In the genomic region with DNA sequence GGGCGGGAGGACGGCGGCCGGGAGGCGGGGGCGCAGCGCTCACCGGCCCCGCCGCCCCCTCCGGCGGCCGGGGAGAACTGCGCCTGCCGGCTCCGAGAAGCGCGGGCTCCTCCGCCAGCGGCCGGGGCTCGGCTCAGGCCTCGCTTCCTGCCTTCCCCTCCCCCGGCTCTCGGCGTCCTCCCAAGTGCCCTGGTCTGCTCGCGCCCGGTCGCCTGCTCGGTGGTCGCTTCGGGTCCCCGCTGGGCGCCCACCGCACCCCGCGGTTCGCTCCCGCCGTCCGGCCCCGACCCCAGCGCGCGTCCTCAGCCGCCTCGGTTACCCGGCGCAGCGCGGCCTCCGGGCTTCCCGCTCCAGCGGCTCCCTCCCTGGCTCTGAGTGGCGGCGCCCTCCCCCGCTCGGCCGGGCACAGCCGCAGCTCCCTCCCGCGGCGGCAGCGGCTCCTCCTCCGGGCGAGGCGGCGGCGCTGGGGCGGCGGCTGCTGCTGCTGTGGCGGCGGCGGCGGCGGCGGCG, we compare ENCODE assay signal across 8 cellular contexts. TPM values are rescaled to one million over a fixed set of nuclear protein-coding genes. Genes with fewer than 3 reads are reported as not detected.
DNase-seq lines count a peak whose midpoint lies in the region; ATAC-seq, FAIRE-seq and TF ChIP-seq lines count a peak whose summit lies in the region.

No MANE protein-coding gene starts in this region.

- in situ Hi-C loops in GM12878 (cut with MboI): loop anchor here (25.0 kb wide), 1 partner anchor 293 kb away; a partner anchor contains a TSS

- no peak overlapping the region for H3K27ac Mint-ChIP-seq in immature natural killer cell

- H3K4me3 Mint-ChIP-seq in immature natural killer cell: peak overlapping the region in 2 of 5 donors; percentile 24 to 50

- DNase-seq in Daoy (ENCODE audit: low read depth) (peak; percentile 77), T-helper 2 cell (peak; percentile 44 to 87 (median 65)), GM12878 (ENCODE audit: low read depth, low spot score) (no peak), immature natural killer cell (peak; percentile 75 to 81 (median 79)), spleen (no peak)

- POLR2A ChIA-PET in GM12878 (lab: Charles Lee): interaction anchor here (0.6 to 1.9 kb wide), 5 partner anchors 9 to 812 kb away, joined by 3 to 6 read pairs (median 3); a partner anchor contains a TSS

- H3K36me3 Mint-ChIP-seq in immature natural killer cell: peaks cover 4 to 15% (median 6%) of the 10 kb centered on the region in 3 donors

- no peak overlapping the region for H3K4me2 ChIP-seq in GM12878 (ENCODE audit: control insufficient read depth, insufficient read depth)

- no peak for TF ChIP-seq EP300 in GM12878 (IDR thresholded peaks at IDR 0.05; ENCODE audit: borderline replicate concordance in 1 of 2, control insufficient read depth in 1 of 2, low read depth in 2 of 2, low read length in 2 of 2)

- BruUV-seq in GM12878 (replicated peaks; lab: Mats Ljungman, UMichigan): no TSS peak

- 0 out of 2 replicates have a peak, but pooled peaks have one; percentile 14 for TF ChIP-seq RAD21 in GM12878 (IDR thresholded peaks at IDR 0.05; ENCODE audit: insufficient read depth, low read depth, low read length)

- intact Hi-C loops in GM12878 (cut with micrococcal nuclease; ENCODE audit: unreplicated experiment) (loop anchor here (2.0 to 10.0 kb wide), 2 partner anchors 130 to 286 kb away; a partner anchor contains a TSS), spleen (cut with DNase I; ENCODE audit: low total_unique reads) (loop anchor here (2.0 kb wide), 1 partner anchor 106 kb away; a partner anchor contains a TSS)

- ATAC-seq in GM21367 (IDR thresholded peaks at IDR 0.05; ENCODE audit: unreplicated experiment) (peak; percentile 20), GM12878 (peak; percentile 39), GM18858 (IDR thresholded peaks at IDR 0.05; ENCODE audit: unreplicated experiment) (no peak)

- H3K27me3 ChIP-seq in HUES64 (ENCODE audit: insufficient read depth, low read length) (no peaks in the 10 kb centered on the region; the same call in 1 of the 2 replicates), GM12878 (replicated peaks in 1 of 2; ENCODE audit: control insufficient read depth in 2 of 2, insufficient read depth in 2 of 2, low read length in 1 of 2) (no peaks in the 10 kb centered on the region), spleen (replicated peaks in 1 of 7) (no peaks in the 10 kb centered on the region)

- no peaks in the 10 kb centered on the region for H4K20me1 ChIP-seq in GM12878 (ENCODE audit: control insufficient read depth, insufficient read depth)

- H3K79me2 ChIP-seq in GM12878 (ENCODE audit: control insufficient read depth, insufficient read depth, low read length): peaks cover 71% of the 10 kb centered on the region

- peak overlapping the region; percentile 98 for H3K9ac ChIP-seq in HUES64 (ENCODE audit: low read depth, low read length)
- H3K9ac ChIP-seq in GM12878 (ENCODE audit: control insufficient read depth, insufficient read depth, low read length): peak overlapping the region; percentile 74

- TF ChIP-seq CTCF in GM12878 (IDR thresholded peaks at IDR 0.05 in 2 of 3, conservative IDR thresholded peaks at IDR 0.05 in 1 of 3; ENCODE audit: control insufficient read depth in 2 of 3, extremely low read depth in 1 of 3, insufficient read depth in 1 of 3, low read depth in 3 of 3, low read length in 3 of 3) (peak; percentile 40 to 49 (median 46); a peak in 5 of 6 replicates), spleen (IDR thresholded peaks at IDR 0.05 in 8 of 11, conservative IDR thresholded peaks at IDR 0.05 in 3 of 11) (peak in 8 of 11 experiments; percentile 23 to 73 (median 58))

- no peak overlapping the region for H2AFZ ChIP-seq in GM12878 (ENCODE audit: control insufficient read depth, low read depth, low read length)

- FAIRE-seq in GM12878 (lab: Jason Lieb, UNC): no peak

- SMC1A ChIA-PET in GM12878 (lab: Charles Lee; ENCODE audit: uncharacterized antibody, unreplicated experiment): no interaction called here

- H3K4me1 Mint-ChIP-seq in immature natural killer cell: peaks cover 37 to 43% of the 10 kb centered on the region in 2 donors

- H3K4me1 ChIP-seq in HUES64 (ENCODE audit: insufficient read depth, low read length): peaks cover 12% of the 10 kb centered on the region
- H3K4me1 ChIP-seq in GM12878 (ENCODE audit: control insufficient read depth, insufficient read depth, low read length): peaks cover 20% of the 10 kb centered on the region
- peaks cover 33 to 73% (median 65%) of the 10 kb centered on the region in 6 donors for H3K4me1 ChIP-seq in spleen

- H3K4me3 ChIP-seq in HUES64 (ENCODE audit: low read length): peak overlapping the region; percentile 82
- H3K4me3 ChIP-seq in GM12878: peak overlapping the region; percentile 85
- H3K4me3 ChIP-seq in spleen: peak overlapping the region; percentile 75 to 96 (median 87)

- peak; percentile 80 for TF ChIP-seq POLR2A in GM12878 (IDR thresholded peaks at IDR 0.05; ENCODE audit: low read depth, low read length)
- peak in 1 of 3 donors; percentile 4 for TF ChIP-seq POLR2A in spleen (IDR thresholded peaks at IDR 0.05)

- H3K9me3 ChIP-seq in HUES64 (ENCODE audit: insufficient read depth, low read depth, low read length) (no peaks in the 10 kb centered on the region), GM12878 (replicated peaks; ENCODE audit: control insufficient read depth, insufficient read depth, low read length) (no peaks in the 10 kb centered on the region), spleen (no peaks in the 10 kb centered on the region)

- peak overlapping the region; percentile 97 for H3K27ac ChIP-seq in HUES64 (ENCODE audit: low read depth, low read length)
- peak overlapping the region; percentile 91 for H3K27ac ChIP-seq in GM12878 (ENCODE audit: control insufficient read depth, insufficient read depth)
- H3K27ac ChIP-seq in spleen: peak overlapping the region; percentile 97 to 100 (median 99)

- H3K9me3 Mint-ChIP-seq in immature natural killer cell: no peaks in the 10 kb centered on the region

- RAD21 ChIA-PET in GM12878 (lab: Charles Lee; ENCODE audit: unreplicated experiment): interaction anchor here (0.6 to 2.8 kb wide), 5 partner anchors 9 to 489 kb away, joined by 3 to 16 read pairs (median 6); a partner anchor contains a TSS

- peaks cover 12 to 25% (median 20%) of the 10 kb centered on the region in 3 donors for H3K27me3 Mint-ChIP-seq in immature natural killer cell (ENCODE audit: low read depth in 3 of 3)

- CTCF ChIA-PET in GM12878 (lab: Yijun Ruan, JAX): interaction anchor here (0.7 to 1.0 kb wide), 2 partner anchors 9 to 127 kb away, joined by 3 to 4 read pairs; no protein-coding TSS in a partner anchor

- H3K36me3 ChIP-seq in HUES64 (ENCODE audit: insufficient read depth, low read length) (peaks cover 31% of the 10 kb centered on the region), GM12878 (ENCODE audit: control insufficient read depth in 2 of 2, insufficient read depth in 2 of 2, low read length in 1 of 2) (peaks cover 20 to 21% of the 10 kb centered on the region in 2 experiments), spleen (peaks cover 0 to 36% (median 25%) of the 10 kb centered on the region in 6 donors)

- under 1% methylated on average over 79 of the region's 79 CpGs for WGBS in HUES64
- WGBS in GM12878 (ENCODE audit: insufficient coverage, insufficient replicate concordance, low lambda C conversion rate, missing lambda C conversion rate): 1% methylated on average over 37 of the region's 79 CpGs
- 0 to 1% (median 0%) methylated on average over 25 to 79 of the region's 79 CpGs for WGBS in spleen, 5 donors

RNA-seq across cellular contexts. Expression of a gene that starts 0.3 kb away (rescaled TPM):
- total RNA-seq in Daoy (2014; rRNA removed; shearing (Covaris generic)): 57.9 and 74.4 TPM in 2 replicates
- 78.3 TPM for polyA plus RNA-seq in HUES64 (2013, experiment 1 of 2)
- 65.2 TPM for polyA plus RNA-seq in HUES64 (2013, experiment 2 of 2)
- 81.2 and 86.5 TPM in 2 replicates for total RNA-seq in GM12878 (2013; cell fraction: nucleolus; rRNA removed)
- 91.9 and 92.2 TPM in 2 replicates for total RNA-seq in GM12878 (2014; rRNA removed)
- 71.8 and 80.6 TPM in 2 replicates for total RNA-seq in GM12878 (2014; rRNA removed; fragmentation: Illumina TruSeq; extraction: Trizol)
- 118 and 124 TPM in 2 replicates for total RNA-seq in GM12878 (2021)
- 26.0 TPM for polyA plus RNA-seq in GM12878 (2011; ENCODE audit: low read depth)
- 28.5 and 32.9 TPM in 2 replicates for polyA plus RNA-seq in GM12878 (2011; rRNA removed)
- 26.6 and 28.2 TPM in 2 replicates for polyA plus RNA-seq in GM12878 (2011; cell fraction: cytosol; rRNA removed)
- polyA plus RNA-seq in GM12878 (2011; cell fraction: nucleus; rRNA removed): 60.3 and 110 TPM in 2 replicates
- polyA plus RNA-seq in GM12878 (2012): 43.0 and 54.3 TPM in 2 replicates
- polyA plus RNA-seq in GM12878 (2014; fragmentation: Illumina TruSeq; extraction: Trizol): 78.4 and 110 TPM in 2 replicates
- 1 to 10 TPM; 2.2 to 4.3 TPM for polyA plus RNA-seq in GM12878 (2014; fragmentation: Nextera tagmentation; extraction: Ambion mirVana)
- polyA plus RNA-seq in GM12878 (2014; rRNA removed): 79.5 and 89.3 TPM in 2 replicates
- 10 to 100 TPM; 77.0 to 79.8 TPM for polyA plus RNA-seq in GM12878 (2016; fragmentation: Nextera tagmentation; extraction: Ambion mirVana)
- 22.5 and 30.8 TPM in 2 replicates for polyA minus RNA-seq in GM12878 (2011; rRNA and poly(A)+ RNA removed)
- 12.6 and 18.1 TPM in 2 replicates for polyA minus RNA-seq in GM12878 (2011; cell fraction: cytosol; rRNA and poly(A)+ RNA removed)
- polyA minus RNA-seq in GM12878 (2011; cell fraction: nucleus; rRNA and poly(A)+ RNA removed): 29.5 and 60.7 TPM in 2 replicates
- 10 to 100 TPM in 2 of 3 donors, 1 to 10 TPM in 1; 7.2 to 68.8 (median 21.6) TPM for polyA plus RNA-seq in immature natural killer cell
- 100 to 1,000 TPM in 3 of 7 donors, 10 to 100 TPM in 4; 77.0 to 113 (median 94.8) TPM for total RNA-seq in spleen
- polyA plus RNA-seq in spleen: 10 to 100 TPM; 43.2 to 67.0 (median 43.9) TPM

RNA-seq across cellular contexts. Expression of a gene that starts 19.5 kb away (rescaled TPM):
- 23.6 and 41.2 TPM in 2 replicates for total RNA-seq in Daoy (2014; rRNA removed; shearing (Covaris generic))
- polyA plus RNA-seq in HUES64 (2013, experiment 1 of 2): 63.7 TPM
- polyA plus RNA-seq in HUES64 (2013, experiment 2 of 2): 69.1 TPM
- total RNA-seq in GM12878 (2013; cell fraction: nucleolus; rRNA removed): 40.9 and 44.3 TPM in 2 replicates
- 35.4 and 41.2 TPM in 2 replicates for total RNA-seq in GM12878 (2014; rRNA removed)
- 26.8 and 27.6 TPM in 2 replicates for total RNA-seq in GM12878 (2014; rRNA removed; fragmentation: Illumina TruSeq; extraction: Trizol)
- total RNA-seq in GM12878 (2021): 75.5 and 78.7 TPM in 2 replicates
- polyA plus RNA-seq in GM12878 (2011; ENCODE audit: low read depth): 13.0 TPM
- 36.1 and 41.3 TPM in 2 replicates for polyA plus RNA-seq in GM12878 (2011; rRNA removed)
- polyA plus RNA-seq in GM12878 (2011; cell fraction: cytosol; rRNA removed): 42.6 TPM in 2 replicates
- polyA plus RNA-seq in GM12878 (2011; cell fraction: nucleus; rRNA removed): 96.8 and 107 TPM in 2 replicates
- polyA plus RNA-seq in GM12878 (2012): 24.0 and 30.1 TPM in 2 replicates
- polyA plus RNA-seq in GM12878 (2014; fragmentation: Illumina TruSeq; extraction: Trizol): 27.7 and 37.9 TPM in 2 replicates
- 1 to 10 TPM in 1 of 2 experiments, under 1 TPM in 1; 0.71 to 2.3 TPM for polyA plus RNA-seq in GM12878 (2014; fragmentation: Nextera tagmentation; extraction: Ambion mirVana)
- 44.8 and 48.6 TPM in 2 replicates for polyA plus RNA-seq in GM12878 (2014; rRNA removed)
- polyA plus RNA-seq in GM12878 (2016; fragmentation: Nextera tagmentation; extraction: Ambion mirVana): 1 to 10 TPM; 6.8 to 8.8 TPM
- polyA minus RNA-seq in GM12878 (2011; rRNA and poly(A)+ RNA removed): 39.7 and 45.8 TPM in 2 replicates
- 11.5 and 13.8 TPM in 2 replicates for polyA minus RNA-seq in GM12878 (2011; cell fraction: cytosol; rRNA and poly(A)+ RNA removed)
- 30.8 and 60.6 TPM in 2 replicates for polyA minus RNA-seq in GM12878 (2011; cell fraction: nucleus; rRNA and poly(A)+ RNA removed)
- 10 to 100 TPM in 1 of 3 donors, 1 to 10 TPM in 2; 5.1 to 11.9 (median 6.8) TPM for polyA plus RNA-seq in immature natural killer cell
- total RNA-seq in spleen: 10 to 100 TPM; 51.3 to 96.2 (median 68.4) TPM
- 10 to 100 TPM; 25.2 to 55.5 (median 27.2) TPM for polyA plus RNA-seq in spleen

RNA-seq across cellular contexts. Expression of a gene that starts 32.4 kb away (rescaled TPM):
- 7.0 and 9.2 TPM in 2 replicates for total RNA-seq in Daoy (2014; rRNA removed; shearing (Covaris generic))
- polyA plus RNA-seq in HUES64 (2013, experiment 1 of 2): 17.6 TPM
- polyA plus RNA-seq in HUES64 (2013, experiment 2 of 2): 16.2 TPM
- total RNA-seq in GM12878 (2013; cell fraction: nucleolus; rRNA removed): 24.8 and 26.0 TPM in 2 replicates
- total RNA-seq in GM12878 (2014; rRNA removed) (23.8 and 24.0 TPM in 2 replicates), GM12878 (2014; rRNA removed; fragmentation: Illumina TruSeq; extraction: Trizol) (10.3 and 10.6 TPM in 2 replicates), GM12878 (2021) (18.5 and 20.1 TPM in 2 replicates), spleen (10 to 100 TPM; 41.9 to 59.0 (median 43.8) TPM)
- polyA plus RNA-seq in GM12878 (2011; ENCODE audit: low read depth): 16.3 TPM
- polyA plus RNA-seq in GM12878 (2011; rRNA removed) (16.1 and 20.8 TPM in 2 replicates), GM12878 (2014; fragmentation: Illumina TruSeq; extraction: Trizol) (10.0 and 19.2 TPM in 2 replicates), GM12878 (2014; fragmentation: Nextera tagmentation; extraction: Ambion mirVana) (1 to 10 TPM; 4.3 to 5.9 TPM), GM12878 (2014; rRNA removed) (29.6 and 34.0 TPM in 2 replicates), GM12878 (2016; fragmentation: Nextera tagmentation; extraction: Ambion mirVana) (10 to 100 TPM; 21.0 to 21.3 TPM), immature natural killer cell (10 to 100 TPM; 20.2 to 32.8 (median 26.5) TPM), spleen (10 to 100 TPM; 26.8 to 49.4 (median 43.1) TPM)
- polyA plus RNA-seq in GM12878 (2011; cell fraction: cytosol; rRNA removed): 28.3 and 36.9 TPM in 2 replicates
- 147 and 181 TPM in 2 replicates for polyA plus RNA-seq in GM12878 (2011; cell fraction: nucleus; rRNA removed)
- polyA plus RNA-seq in GM12878 (2012): 23.6 and 29.4 TPM in 2 replicates
- polyA minus RNA-seq in GM12878 (2011; rRNA and poly(A)+ RNA removed): 10.5 and 15.0 TPM in 2 replicates
- 5.1 and 6.2 TPM in 2 replicates for polyA minus RNA-seq in GM12878 (2011; cell fraction: cytosol; rRNA and poly(A)+ RNA removed)
- polyA minus RNA-seq in GM12878 (2011; cell fraction: nucleus; rRNA and poly(A)+ RNA removed): 12.0 and 17.9 TPM in 2 replicates

RNA-seq across cellular contexts. Expression of a gene that starts 48.7 kb away (rescaled TPM):
- total RNA-seq in Daoy (2014; rRNA removed; shearing (Covaris generic)): not detected in 2 replicates
- polyA plus RNA-seq in HUES64 (2013, experiment 1 of 2): not detected
- polyA plus RNA-seq in HUES64 (2013, experiment 2 of 2): not detected
- not detected in 2 replicates for total RNA-seq in GM12878 (2013; cell fraction: nucleolus; rRNA removed)
- total RNA-seq in GM12878 (2014; rRNA removed) (not detected in 2 replicates), GM12878 (2014; rRNA removed; fragmentation: Illumina TruSeq; extraction: Trizol) (not detected in 2 replicates), GM12878 (2021) (0.19 and 0.23 TPM in 2 replicates), spleen (under 1 TPM in 1 of 7 donors, not detected in 6; 0.57 TPM)
- polyA plus RNA-seq in GM12878 (2011; ENCODE audit: low read depth): 0.56 TPM
- polyA plus RNA-seq in GM12878 (2011; rRNA removed) (not detected in 2 replicates), GM12878 (2014; fragmentation: Illumina TruSeq; extraction: Trizol) (not detected in 2 replicates), GM12878 (2014; fragmentation: Nextera tagmentation; extraction: Ambion mirVana) (under 1 TPM in 1 of 2 experiments, not detected in 1; 0.07 TPM), GM12878 (2014; rRNA removed) (0.11 and 1.1 TPM in 2 replicates), GM12878 (2016; fragmentation: Nextera tagmentation; extraction: Ambion mirVana) (under 1 TPM; 0.44 to 0.56 TPM), immature natural killer cell (under 1 TPM in 1 of 3 donors, not detected in 2; 0.27 TPM), spleen (under 1 TPM in 2 of 3 donors, not detected in 1; 0.09 to 0.16 TPM)
- 0.06 TPM in 1 of 2 replicates, not detected in the other for polyA plus RNA-seq in GM12878 (2011; cell fraction: cytosol; rRNA removed)
- polyA plus RNA-seq in GM12878 (2011; cell fraction: nucleus; rRNA removed): 0.25 and 0.41 TPM in 2 replicates
- polyA plus RNA-seq in GM12878 (2012): 0.90 and 1.5 TPM in 2 replicates
- not detected in 2 replicates for polyA minus RNA-seq in GM12878 (2011; rRNA and poly(A)+ RNA removed)
- not detected in 2 replicates for polyA minus RNA-seq in GM12878 (2011; cell fraction: cytosol; rRNA and poly(A)+ RNA removed)
- 0.29 TPM in 1 of 2 replicates, not detected in the other for polyA minus RNA-seq in GM12878 (2011; cell fraction: nucleus; rRNA and poly(A)+ RNA removed)

RNA-seq across cellular contexts. Expression of a gene that starts 48.8 kb away (rescaled TPM):
- not detected in 2 replicates for total RNA-seq in Daoy (2014; rRNA removed; shearing (Covaris generic))
- polyA plus RNA-seq in HUES64 (2013, experiment 1 of 2): not detected
- polyA plus RNA-seq in HUES64 (2013, experiment 2 of 2): not detected
- total RNA-seq in GM12878 (2013; cell fraction: nucleolus; rRNA removed): not detected in 2 replicates
- not detected in 2 replicates for total RNA-seq in GM12878 (2014; rRNA removed)
- not detected in 2 replicates for total RNA-seq in GM12878 (2014; rRNA removed; fragmentation: Illumina TruSeq; extraction: Trizol)
- total RNA-seq in GM12878 (2021): not detected in 2 replicates
- polyA plus RNA-seq in GM12878 (2011; ENCODE audit: low read depth): not detected
- polyA plus RNA-seq in GM12878 (2011; rRNA removed): not detected in 2 replicates
- not detected in 2 replicates for polyA plus RNA-seq in GM12878 (2011; cell fraction: cytosol; rRNA removed)
- polyA plus RNA-seq in GM12878 (2011; cell fraction: nucleus; rRNA removed): not detected in 2 replicates
- 0.03 TPM in 1 of 2 replicates, not detected in the other for polyA plus RNA-seq in GM12878 (2012)
- not detected in 2 replicates for polyA plus RNA-seq in GM12878 (2014; fragmentation: Illumina TruSeq; extraction: Trizol)
- not detected for polyA plus RNA-seq in GM12878 (2014; fragmentation: Nextera tagmentation; extraction: Ambion mirVana)
- 0.03 and 0.04 TPM in 2 replicates for polyA plus RNA-seq in GM12878 (2014; rRNA removed)
- polyA plus RNA-seq in GM12878 (2016; fragmentation: Nextera tagmentation; extraction: Ambion mirVana): not detected
- not detected in 2 replicates for polyA minus RNA-seq in GM12878 (2011; rRNA and poly(A)+ RNA removed)
- not detected in 2 replicates for polyA minus RNA-seq in GM12878 (2011; cell fraction: cytosol; rRNA and poly(A)+ RNA removed)
- not detected in 2 replicates for polyA minus RNA-seq in GM12878 (2011; cell fraction: nucleus; rRNA and poly(A)+ RNA removed)
- polyA plus RNA-seq in immature natural killer cell: under 1 TPM in 1 of 3 donors, not detected in 2; 0.23 TPM
- total RNA-seq in spleen: 100 to 1,000 TPM in 1 of 7 donors, 10 to 100 TPM in 4, 1 to 10 TPM in 2; 2.2 to 315 (median 10.5) TPM
- polyA plus RNA-seq in spleen: 10 to 100 TPM in 1 of 3 donors, under 1 TPM in 2; 0.04 to 14.7 (median 0.30) TPM

Comparison
In these comparisons a context has a peak if more than half of its experiments do, and no peak if none do; other contexts are left out.
1. DNase-seq: peak in Daoy (single experiment), T-helper 2 cell (5 of 5) and immature natural killer cell (3 of 3); none in GM12878 (single experiment) and spleen (single experiment).
2. Peak in every context shown above with its lines, with median percentiles within 50 percentile points of each other: H3K27ac ChIP-seq and H3K4me3 ChIP-seq.